ENCODE assay signal across 8 cellular contexts in the genomic region with DNA sequence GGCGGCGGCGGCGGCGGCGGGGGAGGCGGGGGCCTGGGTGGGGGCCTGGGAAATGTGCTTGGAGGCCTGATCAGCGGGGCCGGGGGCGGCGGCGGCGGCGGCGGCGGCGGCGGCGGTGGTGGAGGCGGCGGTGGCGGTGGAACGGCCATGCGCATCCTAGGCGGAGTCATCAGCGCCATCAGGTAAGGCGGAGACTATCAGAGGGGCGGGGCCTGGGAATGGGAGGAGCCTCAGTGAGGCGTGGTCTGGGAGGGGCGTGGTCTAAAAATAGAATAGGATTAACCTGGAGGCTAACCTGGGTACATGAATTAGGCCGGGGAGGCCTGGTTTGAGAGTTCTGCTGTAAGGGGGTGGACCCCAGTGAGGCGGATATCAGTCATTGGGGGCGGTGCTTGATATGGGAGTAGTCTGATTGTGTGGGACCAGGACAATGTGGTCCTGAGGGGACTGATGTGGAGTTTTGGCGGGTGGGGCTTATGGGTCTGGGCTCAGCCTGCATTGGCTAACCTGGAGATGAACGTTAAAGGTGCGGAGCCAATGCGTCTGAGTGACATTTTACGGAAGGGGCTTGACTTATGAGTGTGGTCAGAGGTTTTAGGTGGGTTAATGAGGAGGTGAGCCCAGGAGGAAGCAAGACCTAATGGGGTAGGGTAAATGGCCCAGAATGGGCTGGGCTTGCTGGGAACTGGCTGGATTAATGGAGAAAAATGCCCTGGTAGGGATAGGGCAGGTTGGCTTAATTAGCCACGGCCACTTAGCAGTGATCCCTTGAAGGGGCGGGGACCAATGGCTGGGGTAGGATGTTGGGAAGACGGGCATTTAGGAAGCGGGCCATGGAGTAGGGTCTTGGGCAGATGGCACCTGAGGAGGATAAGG. TPM values are rescaled to one million over a fixed set of nuclear protein-coding genes. Genes with fewer than 3 reads are reported as not detected.
DNase-seq lines count a peak whose midpoint lies in the region; ATAC-seq and TF ChIP-seq lines count a peak whose summit lies in the region.

No MANE protein-coding gene starts in this region.

- H3K9me3 ChIP-seq in right cardiac atrium (ENCODE audit: control insufficient read depth, low read length), result no peaks in the 10 kb centered on the region
- no peaks in the 10 kb centered on the region for H3K9me3 ChIP-seq in psoas muscle
- H3K9me3 ChIP-seq in upper lobe of right lung, result no peaks in the 10 kb centered on the region

- ATAC-seq in HG02571 (IDR thresholded peaks at IDR 0.05; ENCODE audit: unreplicated experiment) (peak; percentile 48), right cardiac atrium (peak; percentile 77 to 78), psoas muscle (peak; percentile 72 to 78 (median 76)), upper lobe of right lung (peak; percentile 85)

- intact Hi-C loops in right cardiac atrium (cut with DNase I), result no loop called here
- intact Hi-C loops in psoas muscle (cut with DNase I), result no loop called here
- intact Hi-C loops in upper lobe of right lung (cut with DNase I), result no loop called here

- H3K4me3 ChIP-seq in right cardiac atrium (ENCODE audit: low read length) (peak overlapping the region; percentile 89), psoas muscle (peak overlapping the region; percentile 80), upper lobe of right lung (peak overlapping the region; percentile 78)

- H3K4me1 ChIP-seq in right cardiac atrium (ENCODE audit: control insufficient read depth, insufficient read depth, low read length) (peaks cover 7% of the 10 kb centered on the region), psoas muscle (peaks cover 11% of the 10 kb centered on the region), upper lobe of right lung (peaks cover 31% of the 10 kb centered on the region)

- peaks cover under 1 to 46% of the 10 kb centered on the region in 2 donors for H3K36me3 ChIP-seq in psoas muscle (ENCODE audit: insufficient read depth in 1 of 2, low read depth in 1 of 2)
- peaks cover 45% of the 10 kb centered on the region for H3K36me3 ChIP-seq in upper lobe of right lung

- 20% methylated on average over 42 of the region's 42 CpGs for WGBS in right cardiac atrium
- WGBS in psoas muscle, 3 donors, result 21 to 27% (median 24%) methylated on average over 30 to 42 of the region's 42 CpGs

- peak; percentile 91 for DNase-seq in Daoy (ENCODE audit: low read depth)
- DNase-seq in NCI-H1694 (lab: John Stamatoyannopoulos, UW), result peak; percentile 60
- DNase-seq in T-helper 2 cell, result peak; percentile 79 to 87 (median 85)
- peak in 51 of 56 donors; percentile 7 to 84 (median 50) for DNase-seq in amygdala (lab: John Stamatoyannopoulos, UW)
- peak; percentile 88 to 95 (median 93) for DNase-seq in right cardiac atrium
- DNase-seq in psoas muscle, result peak; percentile 86 to 93
- DNase-seq in upper lobe of right lung, result peak; percentile 93

- TF ChIP-seq CTCF in psoas muscle (IDR thresholded peaks at IDR 0.05) (no peak), upper lobe of right lung (IDR thresholded peaks at IDR 0.05) (no peak)

- H3K27ac ChIP-seq in right cardiac atrium (ENCODE audit: low read length), result peak overlapping the region; percentile 98
- peak overlapping the region; percentile 94 for H3K27ac ChIP-seq in psoas muscle
- peak overlapping the region; percentile 97 for H3K27ac ChIP-seq in upper lobe of right lung

- H3K27me3 ChIP-seq in right cardiac atrium (ENCODE audit: control insufficient read depth, insufficient read depth) (no peaks in the 10 kb centered on the region), psoas muscle (ENCODE audit: insufficient read depth in 3 of 3, low read length in 2 of 3) (no peaks in the 10 kb centered on the region), upper lobe of right lung (no peaks in the 10 kb centered on the region)

RNA-seq across cellular contexts. Expression of gene CAPNS1, which starts 1.4 kb away (rescaled TPM):
- total RNA-seq in Daoy (2014; rRNA removed; shearing (Covaris generic)), result 122 and 257 TPM in 2 replicates
- total RNA-seq in right cardiac atrium, result 100 to 1,000 TPM; 542 to 668 (median 632) TPM
- 726 TPM for polyA plus RNA-seq in right cardiac atrium
- 100 to 1,000 TPM; 465 to 626 (median 571) TPM for total RNA-seq in psoas muscle
- 100 to 1,000 TPM; 464 to 484 (median 475) TPM for polyA plus RNA-seq in psoas muscle
- 582 TPM for total RNA-seq in upper lobe of right lung

RNA-seq across cellular contexts. Expression of gene COX7A1, which starts 11.0 kb away (rescaled TPM):
- total RNA-seq in Daoy (2014; rRNA removed; shearing (Covaris generic)), result not detected in 2 replicates
- 1,000 to 10,000 TPM; 1,675 to 2,458 (median 2,091) TPM for total RNA-seq in right cardiac atrium
- 1,566 TPM for polyA plus RNA-seq in right cardiac atrium
- 1,000 to 10,000 TPM; 1,453 to 1,741 (median 1,623) TPM for total RNA-seq in psoas muscle
- polyA plus RNA-seq in psoas muscle, result 1,000 to 10,000 TPM in 1 of 3 donors, 100 to 1,000 TPM in 2; 571 to 1,031 (median 717) TPM
- 79.4 TPM for total RNA-seq in upper lobe of right lung

RNA-seq across cellular contexts. Expression of gene TBCB, which starts 26.0 kb away (rescaled TPM):
- 354 and 373 TPM in 2 replicates for total RNA-seq in Daoy (2014; rRNA removed; shearing (Covaris generic))
- 10 to 100 TPM; 76.8 to 99.7 (median 80.3) TPM for total RNA-seq in right cardiac atrium
- polyA plus RNA-seq in right cardiac atrium, result 101 TPM
- total RNA-seq in psoas muscle, result 10 to 100 TPM; 44.4 to 67.2 (median 57.8) TPM
- polyA plus RNA-seq in psoas muscle, result 100 to 1,000 TPM in 1 of 3 donors, 10 to 100 TPM in 2; 65.9 to 115 (median 80.4) TPM
- total RNA-seq in upper lobe of right lung, result 82.2 TPM

RNA-seq across cellular contexts. Expression of gene POLR2I, which starts 26.6 kb away (rescaled TPM):
- 68.9 and 105 TPM in 2 replicates for total RNA-seq in Daoy (2014; rRNA removed; shearing (Covaris generic))
- total RNA-seq in right cardiac atrium (100 to 1,000 TPM in 3 of 4 donors, 10 to 100 TPM in 1; 96.6 to 140 (median 122) TPM), psoas muscle (100 to 1,000 TPM in 3 of 4 donors, 10 to 100 TPM in 1; 89.7 to 126 (median 110) TPM), upper lobe of right lung (37.6 TPM)
- polyA plus RNA-seq in right cardiac atrium (121 TPM), psoas muscle (100 to 1,000 TPM in 2 of 3 donors, 10 to 100 TPM in 1; 99.4 to 130 (median 126) TPM)

RNA-seq across cellular contexts. Expression of gene OVOL3, which starts 30.3 kb away (rescaled TPM):
- total RNA-seq in Daoy (2014; rRNA removed; shearing (Covaris generic)), result not detected in 2 replicates
- total RNA-seq in right cardiac atrium (not detected), psoas muscle (not detected), upper lobe of right lung (not detected)
- polyA plus RNA-seq in right cardiac atrium (not detected), psoas muscle (under 1 TPM in 1 of 3 donors, not detected in 2; 0.13 TPM)

Comparison
In these comparisons a context has a peak if more than half of its experiments do, and no peak if none do; other contexts are left out.
1. Peak in every context shown above with its lines: DNase-seq, ATAC-seq, H3K4me3 ChIP-seq and H3K27ac ChIP-seq.
2. RNA of gene COX7A1, which starts 11.0 kb away (total RNA-seq): 1,675 to 2,458 TPM in right cardiac atrium, 1,453 to 1,741 TPM in psoas muscle and 79.4 TPM in upper lobe of right lung (single experiment); not detected in Daoy; every median in the first group is over 10 times any median in the second.